Comparison of ENCODE assay signal across 8 cellular contexts in genomic region chr12:56724660-56724988, GRCh38. TPM values are rescaled to one million over a fixed set of nuclear protein-coding genes. Genes with fewer than 3 reads are reported as not detected.
DNase-seq lines count a peak whose midpoint lies in the region; ATAC-seq and TF ChIP-seq lines count a peak whose summit lies in the region.

No MANE protein-coding gene starts in this region.

- peak overlapping the region; percentile 99 for H3K27ac Mint-ChIP-seq in central memory CD8-positive, alpha-beta T cell (ENCODE audit: low read depth)

- peak overlapping the region in 1 of 2 experiments; percentile 89 for H3K14ac ChIP-seq in mesenchymal stem cell (ENCODE audit: low read length in 2 of 2)

- no peaks in the 10 kb centered on the region for H3K9me2 ChIP-seq in Loucy (replicated peaks; ENCODE audit: low read depth, low read length)

- no peaks in the 10 kb centered on the region for H3K27me3 Mint-ChIP-seq in central memory CD8-positive, alpha-beta T cell

- no peak overlapping the region for H2BK15ac ChIP-seq in mesenchymal stem cell (ENCODE audit: low read depth, poor library complexity, severe bottlenecking)

- peaks cover 65% of the 10 kb centered on the region for H3K4me1 Mint-ChIP-seq in central memory CD8-positive, alpha-beta T cell

- peak overlapping the region; percentile 99 for H3K4me3 Mint-ChIP-seq in central memory CD8-positive, alpha-beta T cell

- H4K8ac ChIP-seq in mesenchymal stem cell (ENCODE audit: low read length) = peak overlapping the region; percentile 89

- peak overlapping the region; percentile 1 for H2BK120ac ChIP-seq in mesenchymal stem cell (ENCODE audit: low read depth, low read length)

- H3K4ac ChIP-seq in mesenchymal stem cell (ENCODE audit: low read depth in 1 of 2, low read length in 2 of 2) = peak overlapping the region; percentile 49 to 99

- H3K9me3 Mint-ChIP-seq in central memory CD8-positive, alpha-beta T cell = no peaks in the 10 kb centered on the region

- H3K27me3 ChIP-seq in Loucy (ENCODE audit: insufficient read depth, low read length, poor library complexity, severe bottlenecking) = peaks cover 11% of the 10 kb centered on the region
- no peaks in the 10 kb centered on the region for H3K27me3 ChIP-seq in mesenchymal stem cell (ENCODE audit: control insufficient read depth in 1 of 2, insufficient read depth in 1 of 2, low read length in 2 of 2)

- H3K18ac ChIP-seq in mesenchymal stem cell (ENCODE audit: low read depth in 1 of 2, low read length in 2 of 2) = peak overlapping the region; percentile 83 to 91

- H2BK12ac ChIP-seq in mesenchymal stem cell (ENCODE audit: low read length in 2 of 2) = peak overlapping the region in 1 of 2 experiments; percentile 6

- peak overlapping the region; percentile 89 for H3K4me2 ChIP-seq in Loucy (ENCODE audit: low read depth, low read length, poor library complexity, severe bottlenecking)
- peak overlapping the region; percentile 95 for H3K4me2 ChIP-seq in mesenchymal stem cell (ENCODE audit: low read length, poor library complexity, severe bottlenecking)

- peaks cover 36% of the 10 kb centered on the region; the same call in 1 of the 2 replicates for H3K36me3 ChIP-seq in Loucy (ENCODE audit: insufficient read depth, low read length)
- peaks cover 19 to 42% of the 10 kb centered on the region in 2 experiments for H3K36me3 ChIP-seq in mesenchymal stem cell (ENCODE audit: control insufficient read depth in 1 of 2, insufficient read depth in 2 of 2, low read depth in 1 of 2, low read length in 2 of 2)
- no peaks in the 10 kb centered on the region for H3K36me3 ChIP-seq in urinary bladder (ENCODE audit: insufficient read depth)

- H3K36me3 Mint-ChIP-seq in central memory CD8-positive, alpha-beta T cell (ENCODE audit: insufficient read depth) = peaks cover 42% of the 10 kb centered on the region

- peak overlapping the region in 1 of 2 experiments; percentile 23 for H3K23ac ChIP-seq in mesenchymal stem cell (ENCODE audit: low read length in 2 of 2)

- H3K9ac ChIP-seq in Loucy (ENCODE audit: low read depth, low read length, poor library complexity, severe bottlenecking) = peak overlapping the region; percentile 100
- peak overlapping the region; percentile 98 for H3K9ac ChIP-seq in mesenchymal stem cell (ENCODE audit: low read length)

- TF ChIP-seq CTCF in C4-2B (conservative IDR thresholded peaks at IDR 0.05) = no peak
- no peak for TF ChIP-seq CTCF in Loucy (conservative IDR thresholded peaks at IDR 0.05; ENCODE audit: low read length)

- H3K27ac ChIP-seq in C4-2B (peak overlapping the region; percentile 95), mesenchymal stem cell (ENCODE audit: low read length, poor library complexity, severe bottlenecking) (peak overlapping the region; percentile 97), urinary bladder (ENCODE audit: low read depth) (peak overlapping the region; percentile 92)

- no peak for ATAC-seq in central memory CD8-positive, alpha-beta T cell (replicated peaks; ENCODE audit: extremely low read depth, poor library complexity, severe bottlenecking)

- H3K4me3 ChIP-seq in Loucy (ENCODE audit: low read length, poor library complexity, severe bottlenecking) (peak overlapping the region; percentile 99), mesenchymal stem cell (ENCODE audit: insufficient read depth in 1 of 2, low read depth in 1 of 2, low read length in 2 of 2) (peak overlapping the region; percentile 67 to 97), urinary bladder (ENCODE audit: low read depth, low read length) (peak overlapping the region; percentile 68)

- peaks cover 55% of the 10 kb centered on the region for H3K79me2 ChIP-seq in Loucy (ENCODE audit: insufficient read depth, low read length)

- H2AFZ ChIP-seq in Loucy (ENCODE audit: low read length) (peak overlapping the region; percentile 86; the same call in 1 of the 2 replicates), mesenchymal stem cell (ENCODE audit: low read depth, low read length) (no peak overlapping the region)

- no peaks in the 10 kb centered on the region for H3K79me1 ChIP-seq in mesenchymal stem cell (replicated peaks; ENCODE audit: low read length, poor library complexity, severe bottlenecking)

- H2AK5ac ChIP-seq in mesenchymal stem cell (ENCODE audit: low read length, severe bottlenecking) = peak overlapping the region; percentile 81

- peak overlapping the region; percentile 91 for H2BK5ac ChIP-seq in mesenchymal stem cell (ENCODE audit: low read depth, low read length, poor library complexity, severe bottlenecking)

- no peaks in the 10 kb centered on the region for H3K9me3 ChIP-seq in Loucy (ENCODE audit: insufficient read depth, low read depth, low read length)
- no peaks in the 10 kb centered on the region for H3K9me3 ChIP-seq in mesenchymal stem cell (ENCODE audit: control insufficient read depth, low read length)

- H4K20me1 ChIP-seq in Loucy (ENCODE audit: insufficient read depth, low read length, poor library complexity, severe bottlenecking) = peaks cover 53% of the 10 kb centered on the region

- 0% methylated on average over 9 of the region's 9 CpGs for WGBS in mesenchymal stem cell
- WGBS in urinary bladder = 0% methylated on average over 9 of the region's 9 CpGs

- H3K4me1 ChIP-seq in Loucy (ENCODE audit: insufficient read depth, low read length, poor library complexity, severe bottlenecking) = peaks cover 50% of the 10 kb centered on the region
- H3K4me1 ChIP-seq in mesenchymal stem cell (ENCODE audit: control insufficient read depth, insufficient read depth, low read depth, low read length) = peaks cover 10% of the 10 kb centered on the region
- H3K4me1 ChIP-seq in urinary bladder (ENCODE audit: insufficient read depth) = peaks cover 6% of the 10 kb centered on the region

- DNase-seq in central memory CD8-positive, alpha-beta T cell (ENCODE audit: low spot score in 2 of 2) = no peak
- DNase-seq in mesenchymal stem cell = peak; percentile 24
- no peak for DNase-seq in medulla oblongata (ENCODE audit: extremely low spot score)
- DNase-seq in NCI-H1417 treated with DMSO at 0.1 percent for 48 hours (lab: John Stamatoyannopoulos, UW) = no peak
- DNase-seq in DMS79 (lab: John Stamatoyannopoulos, UW) = no peak

- peak overlapping the region; percentile 85 for H4K91ac ChIP-seq in mesenchymal stem cell (ENCODE audit: low read length)

- peaks cover 9% of the 10 kb centered on the region; the same call in 1 of the 2 replicates for H3F3A ChIP-seq in Loucy (ENCODE audit: low read depth)

RNA-seq across cellular contexts. Expression of gene NACA, which starts 0.5 kb away (rescaled TPM):
- 1,835 TPM for polyA plus RNA-seq in mesenchymal stem cell (2013, experiment 1 of 2)
- polyA plus RNA-seq in mesenchymal stem cell (2013, experiment 2 of 2) = 1,781 TPM
- 1,052 TPM for total RNA-seq in urinary bladder
- polyA plus RNA-seq in urinary bladder = 1,683 TPM

RNA-seq across cellular contexts. Expression of gene PRIM1, which starts 27.5 kb away (rescaled TPM):
- polyA plus RNA-seq in mesenchymal stem cell (2013, experiment 1 of 2) = 2.4 TPM
- polyA plus RNA-seq in mesenchymal stem cell (2013, experiment 2 of 2) = 2.3 TPM
- 23.2 TPM for total RNA-seq in urinary bladder
- 6.2 TPM for polyA plus RNA-seq in urinary bladder

RNA-seq across cellular contexts. Expression of gene PTGES3, which starts 36.5 kb away (rescaled TPM):
- 149 TPM for polyA plus RNA-seq in mesenchymal stem cell (2013, experiment 1 of 2)
- 152 TPM for polyA plus RNA-seq in mesenchymal stem cell (2013, experiment 2 of 2)
- total RNA-seq in urinary bladder = 118 TPM
- polyA plus RNA-seq in urinary bladder = 184 TPM

RNA-seq across cellular contexts. Expression of gene HSD17B6, which starts 38.5 kb away (rescaled TPM):
- 1.3 TPM for polyA plus RNA-seq in mesenchymal stem cell (2013, experiment 1 of 2)
- 1.2 TPM for polyA plus RNA-seq in mesenchymal stem cell (2013, experiment 2 of 2)
- total RNA-seq in urinary bladder = 5.8 TPM
- 91.8 TPM for polyA plus RNA-seq in urinary bladder
